ENCODE assay signal across 23 cellular contexts in the genomic region with DNA sequence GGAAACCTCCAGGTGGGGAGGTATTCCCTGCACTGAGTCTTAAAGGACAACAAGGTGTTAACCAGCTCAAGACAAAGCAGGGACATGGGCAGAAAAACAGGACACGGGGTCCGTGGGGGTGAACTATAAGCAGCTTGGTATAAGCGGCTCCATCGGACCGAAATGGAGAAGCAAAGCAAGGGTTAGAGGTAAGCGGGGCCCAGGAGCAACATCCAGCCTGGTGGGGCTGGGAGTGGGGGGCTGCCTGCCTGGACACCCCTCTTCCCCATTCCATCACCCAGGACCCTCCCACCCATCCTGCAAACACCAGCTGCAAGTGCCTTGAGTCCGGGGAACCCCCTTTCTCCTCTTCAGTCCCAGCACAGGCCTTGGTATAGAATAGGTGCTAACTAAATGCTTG. TPM values are rescaled to one million over a fixed set of nuclear protein-coding genes. Genes with fewer than 3 reads are reported as not detected.
DNase-seq lines count a peak whose midpoint lies in the region; ATAC-seq and TF ChIP-seq lines count a peak whose summit lies in the region.
"Had no signal": no experiment of that assay in that cellular context is flagged by ENCODE, and none has a peak within 500 bp of the region (broad histone marks: within the 10 kb centered on the region; RNA-seq: fewer than 3 reads in every experiment).

No MANE protein-coding gene starts in this region.

- peak overlapping the region; percentile 33 to 58 for H3K27ac ChIP-seq in breast epithelium
- H3K27ac ChIP-seq in mammary epithelial cell (ENCODE audit: insufficient read depth, low read depth, low read length), result no peak overlapping the region
- H3K27ac ChIP-seq in rectal smooth muscle tissue (ENCODE audit: low read depth, low read length), result peak overlapping the region; percentile 96
- peak overlapping the region; percentile 66 to 92 (median 83) for H3K27ac ChIP-seq in transverse colon
- H3K27ac ChIP-seq in OCI-LY7 (ENCODE audit: low read depth, low read length, poor library complexity, severe bottlenecking), result no peak overlapping the region
- H3K27ac ChIP-seq: BLaER1 treated with 17β-estradiol and CSF1 and Interleukin-3, amounts not matched to agents 10 nM and 100 nM; KMS-11; RWPE1 had no signal

- TF ChIP-seq EP300 in transverse colon (IDR thresholded peaks at IDR 0.05; ENCODE audit: low read depth), result no peak

- in situ Hi-C loops in mammary epithelial cell (cut with MboI; ENCODE audit: low sequenced_read_pairs in 2 of 2) (no loop called here), transverse colon (cut with MboI; ENCODE audit: low pct_ligation_motif_present in 1 of 4, low pct_unique_long_range_greater_than_20kb in 1 of 4, low sequenced_read_pairs in 3 of 4) (no loop called here)

- BruUV-seq in mammary epithelial cell (replicated peaks; lab: Mats Ljungman, UMichigan) (no TSS peak), OCI-LY7 (replicated peaks; lab: Mats Ljungman, UMichigan) (no TSS peak)

- H3K27me3 ChIP-seq in breast epithelium (no peaks in the 10 kb centered on the region), mammary epithelial cell (ENCODE audit: insufficient read depth, low read length) (no peaks in the 10 kb centered on the region), rectal smooth muscle tissue (ENCODE audit: control insufficient read depth, insufficient read depth, low read length) (no peaks in the 10 kb centered on the region), transverse colon (no peaks in the 10 kb centered on the region)
- H3K27me3 ChIP-seq: BLaER1 treated with 17β-estradiol and CSF1 and Interleukin-3, amounts not matched to agents 10 nM and 100 nM had no signal

- no peak overlapping the region for H3K9ac ChIP-seq in mammary epithelial cell (ENCODE audit: insufficient read depth, low read length)
- H3K9ac ChIP-seq in rectal smooth muscle tissue (ENCODE audit: low read length), result no peak overlapping the region
- H3K9ac ChIP-seq: BLaER1 treated with 17β-estradiol and CSF1 and Interleukin-3, amounts not matched to agents 10 nM and 100 nM; KMS-11 had no signal

- H3K4me3 ChIP-seq in breast epithelium (no peak overlapping the region), mammary epithelial cell (replicated peaks in 1 of 3; ENCODE audit: insufficient read depth in 1 of 3, low read depth in 2 of 3, low read length in 3 of 3) (no peak overlapping the region), rectal smooth muscle tissue (ENCODE audit: low read length) (no peak overlapping the region), transverse colon (no peak overlapping the region), OCI-LY7 (ENCODE audit: low read depth, low read length, poor library complexity, severe bottlenecking) (no peak overlapping the region)
- H3K4me3 ChIP-seq: BLaER1 treated with 17β-estradiol and CSF1 and Interleukin-3, amounts not matched to agents 10 nM and 100 nM had no signal

- TF ChIP-seq CTCF in breast epithelium (IDR thresholded peaks at IDR 0.05), result no peak
- TF ChIP-seq CTCF in mammary epithelial cell (conservative IDR thresholded peaks at IDR 0.05 in 1 of 2, IDR thresholded peaks at IDR 0.05 in 1 of 2; ENCODE audit: extremely low read depth in 1 of 2, insufficient read depth in 1 of 2, low read depth in 1 of 2, low read length in 2 of 2), result no peak
- TF ChIP-seq CTCF in transverse colon (IDR thresholded peaks at IDR 0.05), result no peak
- no peak for TF ChIP-seq CTCF in OCI-LY7 (conservative IDR thresholded peaks at IDR 0.05; ENCODE audit: low read length)

- no peak overlapping the region for H3K4me2 ChIP-seq in mammary epithelial cell (ENCODE audit: insufficient read depth, low read depth, low read length)
- no peak overlapping the region for H3K4me2 ChIP-seq in OCI-LY7 (ENCODE audit: low read length)
- H3K4me2 ChIP-seq: BLaER1 treated with 17β-estradiol and CSF1 and Interleukin-3, amounts not matched to agents 10 nM and 100 nM; KMS-11 had no signal

- TF ChIP-seq POLR2A in breast epithelium (IDR thresholded peaks at IDR 0.05), result no peak
- no peak for TF ChIP-seq POLR2A in transverse colon (IDR thresholded peaks at IDR 0.05)

- H3K79me2 ChIP-seq in mammary epithelial cell (ENCODE audit: insufficient read depth, low read length) (no peaks in the 10 kb centered on the region), OCI-LY7 (ENCODE audit: insufficient read depth, low read depth, low read length) (no peaks in the 10 kb centered on the region)

- DNase-seq in breast epithelium (ENCODE audit: low spot score in 2 of 2) (no peak), mammary epithelial cell (no peak), transverse colon (no peak), OCI-LY7 (ENCODE audit: low spot score) (no peak), GF-D8 (lab: John Stamatoyannopoulos, UW) (no peak)
- DNase-seq: 8988T; Caco-2; CD4-positive, alpha-beta memory T cell; DMS 273 treated with DMSO at 0.1 percent for 48 hours; DND-41; GOT3; HCEC 1CT; IMR-90; NCI-H1092 treated with DMSO at 0.1 percent for 48 hours; NCI-H1436 treated with DMSO at 0.1 percent for 48 hours; NCI-H1930; NCI-H748 treated with DMSO at 0.1 percent for 48 hours; SHP77 treated with DMSO at 0.1 percent for 48 hours had no signal

- CTCF ChIA-PET in mammary epithelial cell (lab: Charles Lee; ENCODE audit: low non-redundant PET) (interaction anchor here (0.6 kb wide), 1 partner anchor 119 kb away, joined by 3 read pairs; no protein-coding TSS in a partner anchor), OCI-LY7 (lab: Charles Lee; ENCODE audit: unreplicated experiment) (no interaction called here)

- POLR2A ChIA-PET in OCI-LY7 (lab: Charles Lee), result no interaction called here

- dilution Hi-C loops in mammary epithelial cell (cut with HindIII; ENCODE audit: low sequenced_read_pairs), result loop anchor here (5.0 kb wide), 1 partner anchor 45 kb away; no protein-coding TSS in a partner anchor

- H3K9me2 ChIP-seq in OCI-LY7 (ENCODE audit: insufficient read depth, low read length), result no peaks in the 10 kb centered on the region

- no peaks in the 10 kb centered on the region for H3K36me3 ChIP-seq in breast epithelium
- H3K36me3 ChIP-seq in mammary epithelial cell (ENCODE audit: insufficient read depth, low read length), result no peaks in the 10 kb centered on the region
- H3K36me3 ChIP-seq in rectal smooth muscle tissue (ENCODE audit: control insufficient read depth, insufficient read depth, low read length), result peaks cover 17% of the 10 kb centered on the region
- no peaks in the 10 kb centered on the region for H3K36me3 ChIP-seq in transverse colon
- H3K36me3 ChIP-seq in OCI-LY7 (ENCODE audit: insufficient read depth, low read length), result peaks cover 4% of the 10 kb centered on the region
- H3K36me3 ChIP-seq: BLaER1 treated with 17β-estradiol and CSF1 and Interleukin-3, amounts not matched to agents 10 nM and 100 nM had no signal

- no peak for ATAC-seq in HG03045 (IDR thresholded peaks at IDR 0.05; ENCODE audit: unreplicated experiment)

- H3K9me3 ChIP-seq in breast epithelium (no peaks in the 10 kb centered on the region), mammary epithelial cell (replicated peaks; ENCODE audit: insufficient read depth, low read length) (no peaks in the 10 kb centered on the region), transverse colon (no peaks in the 10 kb centered on the region), OCI-LY7 (ENCODE audit: low read length) (no peaks in the 10 kb centered on the region)
- H3K9me3 ChIP-seq: BLaER1 treated with 17β-estradiol and CSF1 and Interleukin-3, amounts not matched to agents 10 nM and 100 nM; Caco-2 had no signal

- WGBS in mammary epithelial cell (ENCODE audit: low coverage, missing lambda C conversion rate), result 74% methylated on average over 4 of the region's 7 CpGs
- WGBS in transverse colon (ENCODE audit: low coverage in 1 of 2), 2 donors, result 81 to 92% methylated on average over 5 to 7 of the region's 7 CpGs

- H2AFZ ChIP-seq in mammary epithelial cell (ENCODE audit: low read depth, low read length) (no peak overlapping the region), OCI-LY7 (ENCODE audit: low read length) (no peak overlapping the region)

- intact Hi-C loops in breast epithelium (cut with DNase I; ENCODE audit: low total_unique reads) (no loop called here), mammary epithelial cell (cut with micrococcal nuclease) (no loop called here), transverse colon (cut with DNase I; ENCODE audit: low total_unique reads) (no loop called here), OCI-LY7 (cut with micrococcal nuclease; ENCODE audit: unreplicated experiment) (no loop called here)

- H3K4me1 ChIP-seq in breast epithelium (no peaks in the 10 kb centered on the region), mammary epithelial cell (ENCODE audit: insufficient read depth, low read length) (no peaks in the 10 kb centered on the region), rectal smooth muscle tissue (ENCODE audit: control insufficient read depth, insufficient read depth, low read length) (peaks cover 79% of the 10 kb centered on the region), transverse colon (peaks cover 5 to 44% (median 12%) of the 10 kb centered on the region in 4 donors), OCI-LY7 (ENCODE audit: insufficient read depth, low read length, poor library complexity, severe bottlenecking) (peaks cover 16% of the 10 kb centered on the region)
- H3K4me1 ChIP-seq: Caco-2 had no signal

- H4K20me1 ChIP-seq in mammary epithelial cell (ENCODE audit: insufficient read depth, low read length) (no peaks in the 10 kb centered on the region), OCI-LY7 (ENCODE audit: insufficient read depth, low read length) (no peaks in the 10 kb centered on the region)
- H4K20me1 ChIP-seq: BLaER1 treated with 17β-estradiol and CSF1 and Interleukin-3, amounts not matched to agents 10 nM and 100 nM had no signal

RNA-seq across cellular contexts. Expression of gene MYH11, which starts 29.5 kb away (rescaled TPM):
- total RNA-seq in breast epithelium (100 to 1,000 TPM in 1 of 3 donors, 10 to 100 TPM in 2; 11.7 to 144 (median 96.6) TPM), mammary epithelial cell (under 1 TPM in 1 of 2 donors, not detected in 1; 0.33 TPM), transverse colon (1,000 to 10,000 TPM in 2 of 4 donors, 100 to 1,000 TPM in 2; 619 to 1,914 (median 1,058) TPM), OCI-LY7 (2022) (33.3 and 33.8 TPM in 2 replicates)
- polyA plus RNA-seq in mammary epithelial cell, result not detected
- not detected for polyA minus RNA-seq in mammary epithelial cell
- total RNA-seq in OCI-LY7 (2014; rRNA removed; shearing (Covaris generic)), result 5.7 and 7.9 TPM in 2 replicates
- total RNA-seq: Caco-2 had no signal

Comparison
In these comparisons a context has a peak if more than half of its experiments do, and no peak if none do; other contexts are left out.
1. H3K27ac ChIP-seq: peak in breast epithelium (2 of 2), rectal smooth muscle tissue (single experiment) and transverse colon (4 of 4); none in mammary epithelial cell (single experiment) and OCI-LY7 (single experiment).
2. RNA of gene MYH11, which starts 29.5 kb away (total RNA-seq): 619 to 1,914 TPM in transverse colon, 11.7 to 144 TPM in breast epithelium and 5.7 to 33.8 TPM in OCI-LY7; 0.33 TPM in mammary epithelial cell; every median in the first group is over 4 times any median in the second.